9 cellular contexts compared by ENCODE assay signal in the genomic region with DNA sequence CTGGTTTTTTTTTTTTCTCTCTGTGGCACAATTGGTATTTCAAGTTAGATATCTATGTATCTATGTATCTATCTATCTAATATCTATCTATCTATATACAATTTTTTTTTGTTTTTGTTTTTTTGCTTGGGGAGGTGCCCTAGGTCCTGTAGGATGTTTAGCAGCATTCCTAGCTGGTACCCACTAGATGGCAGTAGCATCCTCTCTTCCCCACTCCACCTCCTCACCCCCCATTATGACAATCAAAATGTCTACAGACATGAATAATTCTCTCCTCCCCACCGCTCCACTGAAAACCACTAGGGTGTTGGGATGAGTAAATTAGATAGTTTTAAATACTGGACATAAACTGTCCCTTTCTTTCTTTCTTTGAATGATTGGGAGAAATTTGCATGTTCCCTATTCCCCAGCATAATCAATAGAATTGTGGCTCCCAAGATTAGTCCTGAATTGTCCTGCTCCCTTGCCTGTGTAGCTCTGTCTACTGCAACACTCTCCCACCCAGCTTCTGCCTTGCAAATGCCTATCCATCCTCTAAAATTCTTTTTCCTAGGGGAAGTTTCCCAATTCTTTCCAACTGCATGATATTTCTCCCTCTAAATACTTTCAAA.
DNase-seq lines count a peak whose midpoint lies in the region; ATAC-seq and TF ChIP-seq lines count a peak whose summit lies in the region.
"Had no signal": no experiment of that assay in that cellular context is flagged by ENCODE, and none has a peak within 500 bp of the region (broad histone marks: within the 10 kb centered on the region; RNA-seq: fewer than 3 reads in every experiment).

No MANE protein-coding gene starts in this region.

- peak; percentile 81 for ATAC-seq in GM19463 (IDR thresholded peaks at IDR 0.05; ENCODE audit: unreplicated experiment)
- ATAC-seq in activated T-cell treated with anti-CD3 and anti-CD28 coated beads, Interleukin-2, amount 50 U/mL, for 4 hours: no peak

- CTCF ChIA-PET in CD8-positive, alpha-beta memory T cell (lab: Charles Lee): no interaction called here

- H3K4me1 ChIP-seq in iPS DF 6.9 (ENCODE audit: control insufficient read depth, insufficient read depth, low read length): no peaks in the 10 kb centered on the region
- H3K4me1 ChIP-seq in CD8-positive, alpha-beta memory T cell (ENCODE audit: insufficient read depth, low read length): no peaks in the 10 kb centered on the region

- POLR2A ChIA-PET in CD8-positive, alpha-beta memory T cell (lab: Charles Lee): no interaction called here

- H3K27ac ChIP-seq in iPS DF 6.9 (ENCODE audit: low read length): no peak overlapping the region
- H3K27ac ChIP-seq in CD8-positive, alpha-beta memory T cell (ENCODE audit: low read depth, low read length): no peak overlapping the region

- H3K27me3 Mint-ChIP-seq in CD8-positive, alpha-beta memory T cell: no peaks in the 10 kb centered on the region
- H3K27me3 Mint-ChIP-seq in activated T-cell treated with anti-CD3 and anti-CD28 coated beads, Interleukin-2, amount 50 U/mL, for 4 hours (ENCODE audit: low read depth): no peaks in the 10 kb centered on the region

- TF ChIP-seq RAD21 in Ishikawa (IDR thresholded peaks at IDR 0.05; ENCODE audit: low read depth): peak; percentile 55

- H3K36me3 ChIP-seq in iPS DF 6.9 (ENCODE audit: control insufficient read depth, insufficient read depth, low read length): no peaks in the 10 kb centered on the region
- no peaks in the 10 kb centered on the region for H3K36me3 ChIP-seq in CD8-positive, alpha-beta memory T cell (ENCODE audit: insufficient read depth, low read length)

- no peak for TF ChIP-seq EP300 in Ishikawa (IDR thresholded peaks at IDR 0.05; ENCODE audit: borderline replicate concordance)

- DNase-seq in DMS53 (lab: John Stamatoyannopoulos, UW): peak; percentile 67
- DNase-seq in SW 1271 (lab: John Stamatoyannopoulos, UW): peak; percentile 5 to 50
- DNase-seq in iPS DF 6.9 (ENCODE audit: low read depth, low spot score): peak; percentile 18
- DNase-seq in activated CD4-positive, CD25-positive, alpha-beta regulatory T cell (lab: John Stamatoyannopoulos, UW): no peak
- DNase-seq in CD8-positive, alpha-beta memory T cell: no peak
- no peak for DNase-seq in activated T-cell treated with anti-CD3 and anti-CD28 coated beads, Interleukin-2, amount 50 U/mL, for 4 hours

- peaks cover 2 to 23% (median 11%) of the 10 kb centered on the region in 5 donors for H3K9me3 Mint-ChIP-seq in CD8-positive, alpha-beta memory T cell
- no peaks in the 10 kb centered on the region for H3K9me3 Mint-ChIP-seq in activated T-cell treated with anti-CD3 and anti-CD28 coated beads, Interleukin-2, amount 50 U/mL, for 4 hours
- H3K9me3 Mint-ChIP-seq: T-helper 1 cell treated with Interleukin-12 subunit alpha and Interleukin-12 subunit beta and Interleukin-4 antibody, amounts not matched to agents 30 μg/mL and 1 μg/mL, for 36 hours had no signal

- H3K27me3 ChIP-seq in iPS DF 6.9 (ENCODE audit: control insufficient read depth, insufficient read depth, low read length): no peaks in the 10 kb centered on the region
- H3K27me3 ChIP-seq in CD8-positive, alpha-beta memory T cell (ENCODE audit: insufficient read depth, low read length, poor library complexity, severe bottlenecking): no peaks in the 10 kb centered on the region

- H3K4me1 Mint-ChIP-seq in CD8-positive, alpha-beta memory T cell: no peaks in the 10 kb centered on the region
- no peaks in the 10 kb centered on the region for H3K4me1 Mint-ChIP-seq in activated T-cell treated with anti-CD3 and anti-CD28 coated beads, Interleukin-2, amount 50 U/mL, for 4 hours (ENCODE audit: low read depth)

- H3K4me3 ChIP-seq in iPS DF 6.9 (ENCODE audit: low read length): no peak overlapping the region
- no peak overlapping the region for H3K4me3 ChIP-seq in CD8-positive, alpha-beta memory T cell (ENCODE audit: low read length)

- WGBS in iPS DF 6.9 (ENCODE audit: insufficient coverage, insufficient read length): no CpG with 5 or more reads among the region's 1 CpG

- H3K9me3 ChIP-seq in iPS DF 6.9 (ENCODE audit: control insufficient read depth, insufficient read depth, low read length): no peaks in the 10 kb centered on the region
- H3K9me3 ChIP-seq in CD8-positive, alpha-beta memory T cell (ENCODE audit: low read length): no peaks in the 10 kb centered on the region

- H3K27ac Mint-ChIP-seq in CD8-positive, alpha-beta memory T cell: no peak overlapping the region
- H3K27ac Mint-ChIP-seq: T-helper 1 cell treated with Interleukin-12 subunit alpha and Interleukin-12 subunit beta and Interleukin-4 antibody, amounts not matched to agents 30 μg/mL and 1 μg/mL, for 36 hours had no signal

- H3K36me3 Mint-ChIP-seq in CD8-positive, alpha-beta memory T cell: no peaks in the 10 kb centered on the region
- H3K36me3 Mint-ChIP-seq in activated T-cell treated with anti-CD3 and anti-CD28 coated beads, Interleukin-2, amount 50 U/mL, for 4 hours (ENCODE audit: insufficient read depth): no peaks in the 10 kb centered on the region

- no peak overlapping the region for H3K4me3 Mint-ChIP-seq in CD8-positive, alpha-beta memory T cell
- H3K4me3 Mint-ChIP-seq in activated T-cell treated with anti-CD3 and anti-CD28 coated beads, Interleukin-2, amount 50 U/mL, for 4 hours: no peak overlapping the region
- H3K4me3 Mint-ChIP-seq: T-helper 1 cell treated with Interleukin-12 subunit alpha and Interleukin-12 subunit beta and Interleukin-4 antibody, amounts not matched to agents 30 μg/mL and 1 μg/mL, for 36 hours had no signal

TF ChIP-seq in Ishikawa, 13 proteins besides CTCF, POLR2A, EP300 and RAD21:
- TF ChIP-seq TCF12 (IDR thresholded peaks at IDR 0.05; ENCODE audit: low read depth) (no peak), CEBPB (IDR thresholded peaks at IDR 0.05) (no peak), CREB1 (IDR thresholded peaks at IDR 0.05; ENCODE audit: low read depth) (no peak), YY1 (IDR thresholded peaks at IDR 0.05; ENCODE audit: low read depth) (no peak), FOXM1 (IDR thresholded peaks at IDR 0.05; ENCODE audit: borderline replicate concordance, low read depth) (no peak), TEAD4 (IDR thresholded peaks at IDR 0.05) (no peak), EGR1 (IDR thresholded peaks at IDR 0.05) (no peak), TAF1 (IDR thresholded peaks at IDR 0.05; ENCODE audit: low read depth) (no peak), ZBTB7A (IDR thresholded peaks at IDR 0.05; ENCODE audit: low read depth) (no peak), NFIC (IDR thresholded peaks at IDR 0.05) (no peak)
- TF ChIP-seq, protein P1, sequence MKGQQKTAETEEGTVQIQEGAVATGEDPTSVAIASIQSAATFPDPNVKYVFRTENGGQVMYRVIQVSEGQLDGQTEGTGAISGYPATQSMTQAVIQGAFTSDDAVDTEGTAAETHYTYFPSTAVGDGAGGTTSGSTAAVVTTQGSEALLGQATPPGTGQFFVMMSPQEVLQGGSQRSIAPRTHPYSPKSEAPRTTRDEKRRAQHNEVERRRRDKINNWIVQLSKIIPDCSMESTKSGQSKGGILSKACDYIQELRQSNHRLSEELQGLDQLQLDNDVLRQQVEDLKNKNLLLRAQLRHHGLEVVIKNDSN (IDR thresholded peaks at IDR 0.05): no peak
- TF ChIP-seq, protein P2, sequence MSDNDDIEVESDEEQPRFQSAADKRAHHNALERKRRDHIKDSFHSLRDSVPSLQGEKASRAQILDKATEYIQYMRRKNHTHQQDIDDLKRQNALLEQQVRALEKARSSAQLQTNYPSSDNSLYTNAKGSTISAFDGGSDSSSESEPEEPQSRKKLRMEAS (IDR thresholded peaks at IDR 0.05): no peak
- TF ChIP-seq, protein P3, sequence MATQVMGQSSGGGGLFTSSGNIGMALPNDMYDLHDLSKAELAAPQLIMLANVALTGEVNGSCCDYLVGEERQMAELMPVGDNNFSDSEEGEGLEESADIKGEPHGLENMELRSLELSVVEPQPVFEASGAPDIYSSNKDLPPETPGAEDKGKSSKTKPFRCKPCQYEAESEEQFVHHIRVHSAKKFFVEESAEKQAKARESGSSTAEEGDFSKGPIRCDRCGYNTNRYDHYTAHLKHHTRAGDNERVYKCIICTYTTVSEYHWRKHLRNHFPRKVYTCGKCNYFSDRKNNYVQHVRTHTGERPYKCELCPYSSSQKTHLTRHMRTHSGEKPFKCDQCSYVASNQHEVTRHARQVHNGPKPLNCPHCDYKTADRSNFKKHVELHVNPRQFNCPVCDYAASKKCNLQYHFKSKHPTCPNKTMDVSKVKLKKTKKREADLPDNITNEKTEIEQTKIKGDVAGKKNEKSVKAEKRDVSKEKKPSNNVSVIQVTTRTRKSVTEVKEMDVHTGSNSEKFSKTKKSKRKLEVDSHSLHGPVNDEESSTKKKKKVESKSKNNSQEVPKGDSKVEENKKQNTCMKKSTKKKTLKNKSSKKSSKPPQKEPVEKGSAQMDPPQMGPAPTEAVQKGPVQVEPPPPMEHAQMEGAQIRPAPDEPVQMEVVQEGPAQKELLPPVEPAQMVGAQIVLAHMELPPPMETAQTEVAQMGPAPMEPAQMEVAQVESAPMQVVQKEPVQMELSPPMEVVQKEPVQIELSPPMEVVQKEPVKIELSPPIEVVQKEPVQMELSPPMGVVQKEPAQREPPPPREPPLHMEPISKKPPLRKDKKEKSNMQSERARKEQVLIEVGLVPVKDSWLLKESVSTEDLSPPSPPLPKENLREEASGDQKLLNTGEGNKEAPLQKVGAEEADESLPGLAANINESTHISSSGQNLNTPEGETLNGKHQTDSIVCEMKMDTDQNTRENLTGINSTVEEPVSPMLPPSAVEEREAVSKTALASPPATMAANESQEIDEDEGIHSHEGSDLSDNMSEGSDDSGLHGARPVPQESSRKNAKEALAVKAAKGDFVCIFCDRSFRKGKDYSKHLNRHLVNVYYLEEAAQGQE (IDR thresholded peaks at IDR 0.05; ENCODE audit: low read depth): no peak

Comparison
In these comparisons a context has a peak if more than half of its experiments do, and no peak if none do; other contexts are left out.
1. DNase-seq: peak in DMS53 (single experiment), SW 1271 (2 of 2) and iPS DF 6.9 (single experiment); none in activated CD4-positive, CD25-positive, alpha-beta regulatory T cell (0 of 4), CD8-positive, alpha-beta memory T cell (0 of 5) and activated T-cell treated with anti-CD3 and anti-CD28 coated beads, Interleukin-2, amount 50 U/mL, for 4 hours (single experiment).